19 cellular contexts compared by ENCODE assay signal in the genomic region with DNA sequence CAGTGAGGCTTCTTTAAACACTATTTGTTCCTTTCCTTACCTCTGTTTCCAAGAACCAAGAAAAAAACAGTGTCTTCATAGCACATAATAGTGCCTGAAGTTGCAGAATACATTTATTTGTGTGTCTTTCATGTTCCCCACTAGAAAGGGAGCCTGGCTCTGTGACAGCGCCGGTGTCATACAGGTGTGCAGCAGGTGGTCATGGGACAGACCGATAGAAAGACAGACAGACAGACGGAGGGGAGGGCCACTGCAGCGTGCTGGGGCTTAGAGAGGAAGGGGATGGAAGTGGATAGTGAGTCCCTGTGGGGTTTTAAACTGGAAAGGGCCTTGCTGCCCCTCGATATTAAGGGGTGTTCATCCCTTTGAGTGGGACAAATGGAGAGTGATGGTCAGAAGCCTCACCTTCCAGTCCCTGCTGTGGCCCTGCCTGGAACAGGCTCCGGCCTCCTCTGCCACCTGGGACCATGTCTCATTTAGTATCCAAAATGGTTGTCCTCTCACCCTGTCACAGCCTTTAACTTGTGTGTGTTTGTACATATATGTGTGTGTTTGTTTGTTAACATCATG.
DNase-seq lines count a peak whose midpoint lies in the region; ATAC-seq lines count a peak whose summit lies in the region.
"Had no signal": no experiment of that assay in that cellular context is flagged by ENCODE, and none has a peak within 500 bp of the region (broad histone marks: within the 10 kb centered on the region; RNA-seq: fewer than 3 reads in every experiment).

No MANE protein-coding gene starts in this region.

- H3K4me1 ChIP-seq in BLaER1 treated with 17β-estradiol and CSF1 and Interleukin-3, amounts not matched to agents 10 nM and 100 nM, result peaks cover 40 to 86% (median 85%) of the 10 kb centered on the region in 10 experiments
- H3K4me1 ChIP-seq in CD8-positive, alpha-beta memory T cell (ENCODE audit: insufficient read depth, low read length), result peaks cover 11% of the 10 kb centered on the region

- H3K4me3 ChIP-seq in BLaER1 treated with 17β-estradiol and CSF1 and Interleukin-3, amounts not matched to agents 10 nM and 100 nM, result no peak overlapping the region
- no peak overlapping the region for H3K4me3 ChIP-seq in CD8-positive, alpha-beta memory T cell (ENCODE audit: low read length)
- H3K4me3 ChIP-seq: K562, neural progenitor cell, stomach had no signal

- peak overlapping the region in 10 of 11 experiments; percentile 28 to 91 (median 44); a peak in 15 of 22 replicates for H3K4me2 ChIP-seq in BLaER1 treated with 17β-estradiol and CSF1 and Interleukin-3, amounts not matched to agents 10 nM and 100 nM
- H3K4me2 ChIP-seq: neural progenitor cell had no signal

- peak in 1 of 5 donors; percentile 20 for DNase-seq in CD8-positive, alpha-beta memory T cell
- DNase-seq in activated T-helper 1 cell treated with anti-CD3 and anti-CD28 coated beads, Interleukin-12 subunit alpha, Interleukin-12 subunit beta, Interleukin-2, Interleukin-4 antibody, amounts not matched to agents 30 ng/mL and 10 ng/mL and 1 ng/mL, durations not matched to agents 14 hours and 24 hours and 36 hours (ENCODE audit: low spot score), result no peak
- DNase-seq in posterior vena cava (ENCODE audit: low spot score) (peak; percentile 29), AML-193 (lab: John Stamatoyannopoulos, UW) (no peak)
- DNase-seq: dermis blood vessel endothelial cell, foreskin melanocyte, hypothalamus, NCI-H1092 treated with DMSO at 0.1 percent for 48 hours, NCI-H69, SHP77 treated with DMSO at 0.1 percent for 48 hours, stomach, T-helper 1 cell had no signal

- H3K36me3 Mint-ChIP-seq in CD8-positive, alpha-beta memory T cell, result peaks cover 0 to 38% (median 2%) of the 10 kb centered on the region in 3 donors
- H3K36me3 Mint-ChIP-seq in activated T-helper 1 cell treated with anti-CD3 and anti-CD28 coated beads, Interleukin-12 subunit alpha, Interleukin-12 subunit beta, Interleukin-2, Interleukin-4 antibody, amounts not matched to agents 30 ng/mL and 10 ng/mL and 1 ng/mL, durations not matched to agents 14 hours and 24 hours and 36 hours (ENCODE audit: low read depth), result peaks cover 23% of the 10 kb centered on the region

- H3K27me3 ChIP-seq in BLaER1 treated with 17β-estradiol and CSF1 and Interleukin-3, amounts not matched to agents 10 nM and 100 nM, result no peaks in the 10 kb centered on the region
- no peaks in the 10 kb centered on the region for H3K27me3 ChIP-seq in CD8-positive, alpha-beta memory T cell (ENCODE audit: insufficient read depth, low read length, poor library complexity, severe bottlenecking)
- H3K27me3 ChIP-seq: neural progenitor cell, stomach had no signal

- no peaks in the 10 kb centered on the region for H3K27me3 Mint-ChIP-seq in CD8-positive, alpha-beta memory T cell
- H3K27me3 Mint-ChIP-seq in activated T-helper 1 cell treated with anti-CD3 and anti-CD28 coated beads, Interleukin-12 subunit alpha, Interleukin-12 subunit beta, Interleukin-2, Interleukin-4 antibody, amounts not matched to agents 30 ng/mL and 10 ng/mL and 1 ng/mL, durations not matched to agents 14 hours and 24 hours and 36 hours (ENCODE audit: insufficient read depth), result no peaks in the 10 kb centered on the region

- ATAC-seq in GM19035 (IDR thresholded peaks at IDR 0.05; ENCODE audit: unreplicated experiment) (no peak), GM18867 (IDR thresholded peaks at IDR 0.05; ENCODE audit: unreplicated experiment) (no peak)
- ATAC-seq: K562, WTC11 had no signal

- POLR2A ChIA-PET in CD8-positive, alpha-beta memory T cell (lab: Charles Lee), result interaction anchor here (0.5 kb wide), 1 partner anchor 18 kb away, joined by 3 read pairs; no protein-coding TSS in a partner anchor

- intact Hi-C loops in activated T-helper 1 cell treated with anti-CD3 and anti-CD28 coated beads, Interleukin-12 subunit alpha, Interleukin-12 subunit beta, Interleukin-2, Interleukin-4 antibody, amounts not matched to agents 30 ng/mL and 10 ng/mL and 1 ng/mL, durations not matched to agents 14 hours and 24 hours and 36 hours (cut with micrococcal nuclease), result loop anchor here (5.0 kb wide), 1 partner anchor 611 kb away; no protein-coding TSS in a partner anchor
- intact Hi-C loops in posterior vena cava (cut with DNase I), result no loop called here

- peaks cover 11 to 60% (median 33%) of the 10 kb centered on the region in 11 experiments; a peak in 20 of 22 replicates for H3K36me3 ChIP-seq in BLaER1 treated with 17β-estradiol and CSF1 and Interleukin-3, amounts not matched to agents 10 nM and 100 nM
- H3K36me3 ChIP-seq in CD8-positive, alpha-beta memory T cell (ENCODE audit: insufficient read depth, low read length), result peaks cover 3% of the 10 kb centered on the region

- H3K9ac ChIP-seq in BLaER1 treated with 17β-estradiol and CSF1 and Interleukin-3, amounts not matched to agents 10 nM and 100 nM, result no peak overlapping the region; a peak in 1 of 22 replicates
- H3K9ac ChIP-seq: neural progenitor cell had no signal

- H3K4me3 Mint-ChIP-seq in CD8-positive, alpha-beta memory T cell, result peak overlapping the region in 3 of 7 donors; percentile 14 to 44 (median 40)
- no peak overlapping the region for H3K4me3 Mint-ChIP-seq in activated T-helper 1 cell treated with anti-CD3 and anti-CD28 coated beads, Interleukin-12 subunit alpha, Interleukin-12 subunit beta, Interleukin-2, Interleukin-4 antibody, amounts not matched to agents 30 ng/mL and 10 ng/mL and 1 ng/mL, durations not matched to agents 14 hours and 24 hours and 36 hours
- H3K4me3 Mint-ChIP-seq: neural progenitor cell, WTC11 had no signal

- H3K4me1 Mint-ChIP-seq in CD8-positive, alpha-beta memory T cell, result peaks cover 35 to 45% (median 44%) of the 10 kb centered on the region in 3 donors
- peaks cover 39% of the 10 kb centered on the region for H3K4me1 Mint-ChIP-seq in activated T-helper 1 cell treated with anti-CD3 and anti-CD28 coated beads, Interleukin-12 subunit alpha, Interleukin-12 subunit beta, Interleukin-2, Interleukin-4 antibody, amounts not matched to agents 30 ng/mL and 10 ng/mL and 1 ng/mL, durations not matched to agents 14 hours and 24 hours and 36 hours (ENCODE audit: low read depth)

- H3K27ac ChIP-seq in BLaER1 treated with 17β-estradiol and CSF1 and Interleukin-3, amounts not matched to agents 10 nM and 100 nM, result no peak overlapping the region
- no peak overlapping the region for H3K27ac ChIP-seq in CD8-positive, alpha-beta memory T cell (ENCODE audit: low read depth, low read length)
- H3K27ac ChIP-seq: epithelial cell of prostate, neural progenitor cell had no signal

- H3K9me3 Mint-ChIP-seq in CD8-positive, alpha-beta memory T cell, result no peaks in the 10 kb centered on the region
- no peaks in the 10 kb centered on the region for H3K9me3 Mint-ChIP-seq in activated T-helper 1 cell treated with anti-CD3 and anti-CD28 coated beads, Interleukin-12 subunit alpha, Interleukin-12 subunit beta, Interleukin-2, Interleukin-4 antibody, amounts not matched to agents 30 ng/mL and 10 ng/mL and 1 ng/mL, durations not matched to agents 14 hours and 24 hours and 36 hours
- H3K9me3 Mint-ChIP-seq: neural progenitor cell, WTC11 had no signal

- CTCF ChIA-PET in CD8-positive, alpha-beta memory T cell (lab: Charles Lee), result no interaction called here

- H4K20me1 ChIP-seq in BLaER1 treated with 17β-estradiol and CSF1 and Interleukin-3, amounts not matched to agents 10 nM and 100 nM, result peaks cover 0 to 71% (median 25%) of the 10 kb centered on the region in 11 experiments; a peak in 14 of 22 replicates

- H3K27ac Mint-ChIP-seq in CD8-positive, alpha-beta memory T cell, result peak overlapping the region in 6 of 8 donors; percentile 9 to 89 (median 74)
- peak overlapping the region; percentile 24 for H3K27ac Mint-ChIP-seq in activated T-helper 1 cell treated with anti-CD3 and anti-CD28 coated beads, Interleukin-12 subunit alpha, Interleukin-12 subunit beta, Interleukin-2, Interleukin-4 antibody, amounts not matched to agents 30 ng/mL and 10 ng/mL and 1 ng/mL, durations not matched to agents 14 hours and 24 hours and 36 hours
- H3K27ac Mint-ChIP-seq: neural progenitor cell had no signal

- no peaks in the 10 kb centered on the region for H3K9me3 ChIP-seq in BLaER1 treated with 17β-estradiol and CSF1 and Interleukin-3, amounts not matched to agents 10 nM and 100 nM (replicated peaks in 1 of 11)
- no peaks in the 10 kb centered on the region for H3K9me3 ChIP-seq in CD8-positive, alpha-beta memory T cell (ENCODE audit: low read length)
- H3K9me3 ChIP-seq: stomach had no signal
